In the genomic region with DNA sequence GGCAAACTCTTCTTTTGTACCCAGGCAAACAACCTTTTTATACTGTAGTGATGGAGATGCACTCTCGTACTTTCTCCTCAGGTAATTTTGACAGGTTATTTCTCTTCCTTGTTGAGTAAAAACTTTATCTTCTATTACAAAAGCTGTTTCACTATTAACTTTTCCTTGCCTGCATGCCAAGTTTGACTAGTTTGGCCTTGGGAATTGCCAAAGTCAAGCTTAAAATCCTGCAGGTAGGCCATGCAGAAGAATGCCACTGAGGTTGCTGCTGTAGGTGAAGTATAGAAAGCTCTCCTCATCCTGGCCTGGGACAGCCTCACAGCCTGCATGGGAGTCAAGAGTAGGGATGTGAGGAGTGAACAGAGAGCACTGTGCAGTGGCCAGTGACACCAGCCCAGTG, we compare ENCODE assay signal across 21 cellular contexts.
A peak's percentile ranks its signal among the peaks of the same experiment; 100 is the strongest.
DNase-seq lines count a peak whose midpoint lies in the region; ATAC-seq, FAIRE-seq and TF ChIP-seq lines count a peak whose summit lies in the region.
"Had no signal": no experiment of that assay in that cellular context is flagged by ENCODE, and none has a peak within 500 bp of the region (broad histone marks: within the 10 kb centered on the region; RNA-seq: fewer than 3 reads in every experiment).

No MANE protein-coding gene starts in this region.

- H2AK5ac ChIP-seq in H1 (ENCODE audit: low read depth, low read length) (no peak overlapping the region), neuronal stem cell (ENCODE audit: low read depth, low read length) (no peak overlapping the region)

- no peak overlapping the region for H2BK5ac ChIP-seq in H1 (ENCODE audit: low read depth, low read length)
- no peak overlapping the region for H2BK5ac ChIP-seq in neuronal stem cell (ENCODE audit: low read length)

- no peak overlapping the region for H3K14ac ChIP-seq in H1 (ENCODE audit: insufficient read length)
- H3K14ac ChIP-seq in neuronal stem cell (ENCODE audit: low read length): no peak overlapping the region

- H2BK20ac ChIP-seq in H1 (ENCODE audit: low read length): no peak overlapping the region

- H3K23ac ChIP-seq in H1 (ENCODE audit: insufficient read length): no peak overlapping the region
- H3K23ac ChIP-seq in neuronal stem cell (ENCODE audit: low read depth, low read length, poor library complexity): no peak overlapping the region

- POLR2A ChIA-PET in HepG2 (lab: Yijun Ruan, JAX) (no interaction called here), H1 (lab: Charles Lee; ENCODE audit: partially characterized antibody) (no interaction called here)

- H3K18ac ChIP-seq in H1 (ENCODE audit: extremely low read depth, low read length) (no peak overlapping the region), neuronal stem cell (ENCODE audit: low read length) (peak overlapping the region; percentile 93)

- CTCF ChIA-PET in HepG2 (lab: Yijun Ruan, JAX; ENCODE audit: low intra/inter-chr PET ratio, low total read pairs) (no interaction called here), H1 (lab: Charles Lee; ENCODE audit: partially characterized antibody) (interaction anchor here (1.4 kb wide), 1 partner anchor 139 kb away, joined by 4 read pairs; no protein-coding TSS in a partner anchor)

- ATAC-seq in right lobe of liver: peak; percentile 67 to 86 (median 71)
- no peak for ATAC-seq in HepG2
- ATAC-seq: A549 had no signal

- in situ Hi-C loops in HepG2 (cut with HindIII; ENCODE audit: extremely low pct_ligation_motif_present, low pct_unique_long_range_greater_than_20kb): no loop called here

- no peak for FAIRE-seq in HepG2 (lab: Jason Lieb, UNC)
- no peak for FAIRE-seq in H1 (lab: Jason Lieb, UNC)
- FAIRE-seq: A549, G401.6, GM12891, GM19239 had no signal

- peaks cover 0 to 7% (median 0%) of the 10 kb centered on the region in 4 donors for H3K4me1 ChIP-seq in right lobe of liver
- H3K4me1 ChIP-seq in HepG2 (ENCODE audit: insufficient read depth, low read length): no peaks in the 10 kb centered on the region
- peaks cover 0 to 7% (median 0%) of the 10 kb centered on the region in 4 experiments; a peak in 3 of 7 replicates for H3K4me1 ChIP-seq in H1 (replicated peaks in 1 of 4; ENCODE audit: control insufficient read depth in 3 of 4, insufficient read depth in 4 of 4, low read length in 3 of 4)
- H3K4me1 ChIP-seq in neuronal stem cell (ENCODE audit: control insufficient read depth in 2 of 2, insufficient read depth in 1 of 2, low read depth in 1 of 2, low read length in 2 of 2): no peaks in the 10 kb centered on the region
- H3K4me1 ChIP-seq: A549 had no signal

- H2AFZ ChIP-seq in HepG2 (ENCODE audit: low read length) (no peak overlapping the region), H1 (ENCODE audit: low read length) (no peak overlapping the region), neuronal stem cell (ENCODE audit: low read length) (no peak overlapping the region)

- H3K4me3 ChIP-seq in right lobe of liver: no peak overlapping the region
- H3K4me3 ChIP-seq in HepG2 (replicated peaks in 1 of 3; ENCODE audit: insufficient read depth in 1 of 3, low read depth in 2 of 3, low read length in 3 of 3): no peak overlapping the region
- H3K4me3 ChIP-seq in H1 (ENCODE audit: extremely low read depth in 1 of 4, insufficient read depth in 2 of 4, low read depth in 3 of 4, low read length in 4 of 4): no peak overlapping the region
- H3K4me3 ChIP-seq in neuronal stem cell (ENCODE audit: low read length in 2 of 2): no peak overlapping the region
- H3K4me3 ChIP-seq: A549; BLaER1 treated with 17β-estradiol and CSF1 and Interleukin-3, amounts not matched to agents 10 nM and 100 nM had no signal

- H3K27me3 ChIP-seq in right lobe of liver (no peaks in the 10 kb centered on the region), HepG2 (ENCODE audit: control insufficient read depth in 1 of 2, insufficient read depth in 2 of 2, low read length in 2 of 2) (no peaks in the 10 kb centered on the region), H1 (replicated peaks in 1 of 4; ENCODE audit: control insufficient read depth in 3 of 4, extremely low read depth in 1 of 4, insufficient read depth in 3 of 4, low read length in 3 of 4) (no peaks in the 10 kb centered on the region), neuronal stem cell (ENCODE audit: control insufficient read depth in 3 of 3, insufficient read depth in 3 of 3, low read depth in 1 of 3, low read length in 3 of 3) (no peaks in the 10 kb centered on the region)
- H3K27me3 ChIP-seq: BLaER1 treated with 17β-estradiol and CSF1 and Interleukin-3, amounts not matched to agents 10 nM and 100 nM had no signal

- no peak overlapping the region for H2BK15ac ChIP-seq in H1 (ENCODE audit: low read length)
- H2BK15ac ChIP-seq in neuronal stem cell (ENCODE audit: low read length): no peak overlapping the region

- no peak overlapping the region for H3K4ac ChIP-seq in H1 (replicated peaks; ENCODE audit: insufficient read length, low read depth, low read length)
- H3K4ac ChIP-seq in neuronal stem cell (ENCODE audit: low read length): no peak overlapping the region

- H3K9me3 ChIP-seq in right lobe of liver (no peaks in the 10 kb centered on the region), HepG2 (ENCODE audit: low read length) (peaks cover 70% of the 10 kb centered on the region), H1 (ENCODE audit: insufficient read depth in 2 of 2, low read depth in 1 of 2, low read length in 1 of 2) (peaks cover 3 to 5% of the 10 kb centered on the region in 2 experiments; a peak in 2 of 4 replicates), neuronal stem cell (replicated peaks in 1 of 2; ENCODE audit: control insufficient read depth in 2 of 2, insufficient read depth in 1 of 2, low read depth in 1 of 2, low read length in 2 of 2) (peaks cover 0 to 3% of the 10 kb centered on the region in 2 donors)
- H3K9me3 ChIP-seq: A549; BLaER1 treated with 17β-estradiol and CSF1 and Interleukin-3, amounts not matched to agents 10 nM and 100 nM had no signal

- BruUV-seq in HepG2 (replicated peaks; lab: Mats Ljungman, UMichigan): no TSS peak

- H4K8ac ChIP-seq in H1 (ENCODE audit: extremely low read depth, insufficient read depth, low read length): no peak overlapping the region
- no peak overlapping the region for H4K8ac ChIP-seq in neuronal stem cell (ENCODE audit: low read depth, low read length)

- H4K20me1 ChIP-seq in HepG2 (ENCODE audit: insufficient read depth, low read length) (no peaks in the 10 kb centered on the region), H1 (replicated peaks in 1 of 2; ENCODE audit: control insufficient read depth in 1 of 2, insufficient read depth in 2 of 2, low read length in 2 of 2) (no peaks in the 10 kb centered on the region)
- H4K20me1 ChIP-seq: BLaER1 treated with 17β-estradiol and CSF1 and Interleukin-3, amounts not matched to agents 10 nM and 100 nM had no signal

- no peaks in the 10 kb centered on the region for H3K23me2 ChIP-seq in H1 (ENCODE audit: low read depth, low read length)

- 25% methylated on average over 1 of the region's 1 CpG for WGBS in right lobe of liver (ENCODE audit: insufficient coverage, low coverage, low lambda C conversion rate, missing lambda C conversion rate)
- 0% methylated on average over 1 of the region's 1 CpG for WGBS in HepG2 (ENCODE audit: low lambda C conversion rate)
- WGBS in H1 (ENCODE audit: extremely low coverage in 1 of 2, insufficient coverage in 1 of 2, insufficient read length in 1 of 2, insufficient replicate concordance in 2 of 2, low coverage in 1 of 2, low lambda C conversion rate in 2 of 2, missing lambda C conversion rate in 1 of 2), 2 experiments: 90% methylated on average over 1 of the region's 1 CpG; no CpG with 5 or more reads in 1 of the 2 experiments
- WGBS in neuronal stem cell (ENCODE audit: extremely low coverage in 2 of 2, insufficient read length in 2 of 2, insufficient replicate concordance in 1 of 2), 2 donors: no CpG with 5 or more reads among the region's 1 CpG

- no peak for TF ChIP-seq RAD21 in HepG2 (CRISPR knock-in tag; IDR thresholded peaks at IDR 0.05)
- TF ChIP-seq RAD21 in H1 (IDR thresholded peaks at IDR 0.05 in 1 of 2, conservative IDR thresholded peaks at IDR 0.05 in 1 of 2; ENCODE audit: low read depth in 2 of 2, low read length in 2 of 2): no peak

- intact Hi-C loops in right lobe of liver (cut with DNase I) (no loop called here), HepG2 (cut with micrococcal nuclease; ENCODE audit: unreplicated experiment) (no loop called here)

- H3K79me2 ChIP-seq in HepG2 (ENCODE audit: insufficient read depth, low read length): no peaks in the 10 kb centered on the region
- no peaks in the 10 kb centered on the region for H3K79me2 ChIP-seq in H1 (ENCODE audit: control insufficient read depth in 1 of 2, insufficient read depth in 2 of 2, low read length in 2 of 2)

- H3K36me3 ChIP-seq in right lobe of liver (no peaks in the 10 kb centered on the region), HepG2 (replicated peaks in 1 of 2; ENCODE audit: control insufficient read depth in 1 of 2, insufficient read depth in 2 of 2, low read length in 2 of 2) (no peaks in the 10 kb centered on the region), H1 (ENCODE audit: control insufficient read depth in 2 of 4, insufficient read depth in 4 of 4, low read length in 3 of 4) (peaks cover 0 to 3% (median 0%) of the 10 kb centered on the region in 4 experiments; a peak in 1 of 8 replicates), neuronal stem cell (replicated peaks in 1 of 2; ENCODE audit: control insufficient read depth in 2 of 2, insufficient read depth in 2 of 2, low read length in 2 of 2) (no peaks in the 10 kb centered on the region)
- H3K36me3 ChIP-seq: BLaER1 treated with 17β-estradiol and CSF1 and Interleukin-3, amounts not matched to agents 10 nM and 100 nM had no signal

- TF ChIP-seq EP300 in HepG2 (IDR thresholded peaks at IDR 0.05; ENCODE audit: low read depth in 2 of 2, low read length in 2 of 2): no peak
- TF ChIP-seq EP300 in HepG2 (CRISPR knock-in tag; IDR thresholded peaks at IDR 0.05; ENCODE audit: borderline replicate concordance): no peak
- TF ChIP-seq EP300 in H1 (IDR thresholded peaks at IDR 0.05; ENCODE audit: borderline replicate concordance in 1 of 2, low read depth in 2 of 2, low read length in 2 of 2): no peak

- no peak overlapping the region for H2BK120ac ChIP-seq in H1 (replicated peaks; ENCODE audit: low read depth, low read length)
- no peak overlapping the region for H2BK120ac ChIP-seq in neuronal stem cell (ENCODE audit: low read depth, low read length)

- no peak overlapping the region for H2BK12ac ChIP-seq in H1 (ENCODE audit: low read depth, low read length)
- no peak overlapping the region for H2BK12ac ChIP-seq in neuronal stem cell (ENCODE audit: low read length)

- no peak overlapping the region for H4K5ac ChIP-seq in H1 (ENCODE audit: insufficient read length, low read depth, low read length)

- H3K9ac ChIP-seq in HepG2 (ENCODE audit: insufficient read depth, low read depth, low read length) (no peak overlapping the region), H1 (replicated peaks in 1 of 4; ENCODE audit: extremely low read depth in 1 of 4, low read depth in 3 of 4, low read length in 3 of 4) (no peak overlapping the region), neuronal stem cell (ENCODE audit: low read depth, low read length, poor library complexity) (no peak overlapping the region)
- H3K9ac ChIP-seq: BLaER1 treated with 17β-estradiol and CSF1 and Interleukin-3, amounts not matched to agents 10 nM and 100 nM had no signal

- DNase-seq in right lobe of liver (no peak), HepG2 (ENCODE audit: low spot score) (no peak), H1 (ENCODE audit: low read depth in 1 of 2, low spot score in 2 of 2) (no peak), neuronal stem cell (ENCODE audit: low spot score) (no peak), glomerular visceral epithelial cell (ENCODE audit: extremely low spot score) (no peak), DMS79 treated with DMSO at 0.1 percent for 48 hours (lab: John Stamatoyannopoulos, UW) (no peak)
- DNase-seq in stimulated activated CD4-positive, alpha-beta T cell treated with anti-CD3 and anti-CD28 coated beads, Interleukin-2, amount 100 ng/mL, for 48 hours: no peak
- DNase-seq: AML-193; CD4-positive, alpha-beta T cell; CD8-positive, alpha-beta memory T cell; COR-L47; DMS 273 treated with DMSO at 0.1 percent for 48 hours; DMS153; GF-D8 had no signal

- H3K27ac ChIP-seq in right lobe of liver (no peak overlapping the region), HepG2 (ENCODE audit: extremely low read length, insufficient read depth, low read length) (no peak overlapping the region), H1 (ENCODE audit: low read depth, low read length) (no peak overlapping the region), neuronal stem cell (replicated peaks; ENCODE audit: low read length) (no peak overlapping the region)
- H3K27ac ChIP-seq: 22Rv1, A549, C4-2B had no signal

- H3K79me1 ChIP-seq in H1 (ENCODE audit: low read depth, low read length): no peaks in the 10 kb centered on the region
- no peaks in the 10 kb centered on the region for H3K79me1 ChIP-seq in neuronal stem cell (ENCODE audit: low read depth, low read length)

- TF ChIP-seq POLR2A in right lobe of liver (IDR thresholded peaks at IDR 0.05): no peak
- TF ChIP-seq POLR2A in HepG2 (IDR thresholded peaks at IDR 0.05; ENCODE audit: insufficient read depth in 1 of 2, low read depth in 2 of 2, low read length in 2 of 2): no peak
- TF ChIP-seq POLR2A in H1 (IDR thresholded peaks at IDR 0.05; ENCODE audit: control extremely low read depth in 1 of 2, low read depth in 2 of 2, low read length in 2 of 2): no peak

- H3K56ac ChIP-seq in H1 (replicated peaks; ENCODE audit: insufficient read length, low read depth, low read length): no peak overlapping the region

- H3K4me2 ChIP-seq in HepG2 (ENCODE audit: low read depth, low read length): no peak overlapping the region
- no peak overlapping the region for H3K4me2 ChIP-seq in H1 (ENCODE audit: insufficient read depth in 1 of 2, low read depth in 2 of 2, low read length in 2 of 2)
- H3K4me2 ChIP-seq in neuronal stem cell (ENCODE audit: insufficient read depth, low read length, poor library complexity, severe bottlenecking): no peak overlapping the region
- H3K4me2 ChIP-seq: A549 had no signal

- no peak for TF ChIP-seq CTCF in right lobe of liver (IDR thresholded peaks at IDR 0.05)
- TF ChIP-seq CTCF in HepG2 (CRISPR knock-in tag; IDR thresholded peaks at IDR 0.05): no peak
- TF ChIP-seq CTCF in H1 (IDR thresholded peaks at IDR 0.05; ENCODE audit: control extremely low read depth in 1 of 3, insufficient read depth in 1 of 3, low read depth in 1 of 3, low read length in 3 of 3): no peak

- peak overlapping the region; percentile 55 for H4K91ac ChIP-seq in H1 (replicated peaks; ENCODE audit: insufficient read length, low read length)
- no peak overlapping the region for H4K91ac ChIP-seq in neuronal stem cell (ENCODE audit: low read depth, low read length, poor library complexity)
